Comparison of ENCODE assay signal across 7 cellular contexts in the genomic region with DNA sequence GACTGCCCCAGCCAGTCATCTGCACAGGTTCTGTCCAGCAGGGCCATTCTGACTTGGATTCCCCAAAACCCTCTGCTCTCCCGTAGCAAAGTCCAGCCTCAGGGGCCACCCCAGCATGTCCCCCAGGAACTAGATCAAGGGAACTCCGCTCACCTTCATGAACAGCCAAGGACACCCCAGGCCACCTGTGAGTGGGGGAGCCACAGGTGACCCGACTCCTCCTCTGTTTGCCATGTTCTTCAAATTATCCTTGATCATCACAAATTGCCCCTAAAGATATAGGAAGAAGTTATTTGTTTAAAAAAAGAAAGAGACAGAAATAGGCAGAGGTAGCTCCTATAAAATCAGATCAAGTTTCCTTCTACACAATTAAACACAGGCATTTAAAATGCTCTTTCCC.
"Had no signal": no experiment of that assay in that cellular context is flagged by ENCODE, and none has a peak within 500 bp of the region (broad histone marks: within the 10 kb centered on the region; RNA-seq: fewer than 3 reads in every experiment).

No MANE protein-coding gene starts in this region.

- H3K4me3 ChIP-seq: GM23338, K562 had no signal

- DNase-seq: H9, HCEC 1CT, HFFc6, IMR-90, KG1 had no signal

- H3K27ac Mint-ChIP-seq: GM23338, H9, HFFc6 had no signal

- H3K4me3 Mint-ChIP-seq: GM23338, H9, HFFc6 had no signal

- H3K9me3 Mint-ChIP-seq: GM23338, H9 had no signal

- H2AFZ ChIP-seq: GM23338 had no signal

- H3K4me2 ChIP-seq: GM23338 had no signal

- ATAC-seq: GM23338, K562 had no signal
